Comparison of ENCODE assay signal across 18 cellular contexts in genomic region chr13:36059366-36059765, GRCh38.
A peak's percentile ranks its signal among the peaks of the same experiment; 100 is the strongest.
DNase-seq lines count a peak whose midpoint lies in the region; ATAC-seq and TF ChIP-seq lines count a peak whose summit lies in the region.
"Had no signal": no experiment of that assay in that cellular context is flagged by ENCODE, and none has a peak within 500 bp of the region (broad histone marks: within the 10 kb centered on the region; RNA-seq: fewer than 3 reads in every experiment).

No MANE protein-coding gene starts in this region.

- no peak overlapping the region for H3K27ac ChIP-seq in tibial nerve

- no peak for TF ChIP-seq CTCF in tibial nerve (IDR thresholded peaks at IDR 0.05)
- no peak for TF ChIP-seq CTCF in omental fat pad (IDR thresholded peaks at IDR 0.05)

- 13 to 22% methylated on average over 1 of the region's 1 CpG for WGBS in tibial nerve, 2 donors

- peak; percentile 42 for DNase-seq in Right ventricle myocardium superior
- DNase-seq in Right ventricle myocardium inferior (ENCODE audit: missing footprints): no peak
- peak; percentile 33 for DNase-seq in NCI-H69 (lab: John Stamatoyannopoulos, UW)
- DNase-seq in midbrain (lab: John Stamatoyannopoulos, UW): peak; percentile 9
- peak; percentile 20 to 42 for DNase-seq in tibial nerve (ENCODE audit: low spot score in 2 of 2)
- DNase-seq in NCI-H748 treated with DMSO at 0.1 percent for 48 hours (lab: John Stamatoyannopoulos, UW): no peak
- DNase-seq in omental fat pad (ENCODE audit: low spot score): no peak
- DNase-seq: Caco-2, DMS53, KG1, NCI-H1092 treated with DMSO at 0.1 percent for 48 hours, NCI-H187 treated with DMSO at 0.1 percent for 48 hours, NCI-H226, NCI-H526 treated with DMSO at 0.1 percent for 48 hours, SHP77 treated with DMSO at 0.1 percent for 48 hours had no signal

- no peaks in the 10 kb centered on the region for H3K36me3 ChIP-seq in tibial nerve

- TF ChIP-seq EP300 in tibial nerve (IDR thresholded peaks at IDR 0.05): no peak

- intact Hi-C loops in Right ventricle myocardium superior (cut with DNase I) (no loop called here), Right ventricle myocardium inferior (cut with DNase I) (no loop called here)

- no peak for TF ChIP-seq POLR2A in tibial nerve (IDR thresholded peaks at IDR 0.05)

- peaks cover 0 to 15% (median 0%) of the 10 kb centered on the region in 4 donors for H3K4me1 ChIP-seq in tibial nerve
- H3K4me1 ChIP-seq: Caco-2 had no signal

- no peaks in the 10 kb centered on the region for H3K9me3 ChIP-seq in tibial nerve
- H3K9me3 ChIP-seq: Caco-2 had no signal

- H3K27me3 ChIP-seq in tibial nerve: no peaks in the 10 kb centered on the region

- ATAC-seq in Right ventricle myocardium superior (ENCODE audit: poor library complexity) (peak; percentile 27), Right ventricle myocardium inferior (no peak), HG03045 (IDR thresholded peaks at IDR 0.05; ENCODE audit: unreplicated experiment) (no peak), omental fat pad (ENCODE audit: low FRiP score) (no peak)
- ATAC-seq: GM12878, Panc1 had no signal

- no peak overlapping the region for H3K4me3 ChIP-seq in tibial nerve
- H3K4me3 ChIP-seq: GM12878 had no signal

Comparison
In these comparisons a context has a peak if more than half of its experiments do, and no peak if none do; other contexts are left out.
1. DNase-seq: peak in Right ventricle myocardium superior (single experiment), NCI-H69 (single experiment), midbrain (single experiment) and tibial nerve (2 of 2); none in Right ventricle myocardium inferior (single experiment), NCI-H748 treated with DMSO at 0.1 percent for 48 hours (single experiment) and omental fat pad (single experiment).